Comparison of ENCODE assay signal across 34 cellular contexts in genomic region chr12:30482650-30483049, GRCh38.
"Had no signal": no experiment of that assay in that cellular context is flagged by ENCODE, and none has a peak within 500 bp of the region (broad histone marks: within the 10 kb centered on the region; RNA-seq: fewer than 3 reads in every experiment).

No MANE protein-coding gene starts in this region.

- H3K4me3 ChIP-seq: MG63 had no signal

- DNase-seq: Karpas-422, Kasumi-1, MG63, MM.1S, MV-4-11, NCI-H1048, NCI-H1092, NCI-H1092 treated with DMSO at 0.1 percent for 48 hours, NCI-H1105, NCI-H1105 treated with DMSO at 0.1 percent for 48 hours, NCI-H1417, NCI-H1417 treated with DMSO at 0.1 percent for 48 hours, NCI-H1436, NCI-H1436 treated with DMSO at 0.1 percent for 48 hours, NCI-H146, NCI-H1694, NCI-H1694 treated with DMSO at 0.1 percent for 48 hours, NCI-H187, NCI-H187 treated with DMSO at 0.1 percent for 48 hours, NCI-H1930, NCI-H2029, NCI-H2029 treated with DMSO at 0.1 percent for 48 hours, NCI-H2081, NCI-H2081 treated with DMSO at 0.1 percent for 48 hours, NCI-H2107, NCI-H2171, NCI-H2171 treated with DMSO at 0.1 percent for 48 hours, NCI-H2227 treated with DMSO at 0.1 percent for 48 hours, NCI-H226, NCI-H345, NCI-H446, NCI-H446 treated with DMSO at 0.1 percent for 48 hours, NCI-H510A, NCI-H510A treated with DMSO at 0.1 percent for 48 hours had no signal

- H3K36me3 ChIP-seq: MG63 had no signal

- H3K9me3 ChIP-seq: MG63 had no signal
